8 cellular contexts compared by ENCODE assay signal in the genomic region with DNA sequence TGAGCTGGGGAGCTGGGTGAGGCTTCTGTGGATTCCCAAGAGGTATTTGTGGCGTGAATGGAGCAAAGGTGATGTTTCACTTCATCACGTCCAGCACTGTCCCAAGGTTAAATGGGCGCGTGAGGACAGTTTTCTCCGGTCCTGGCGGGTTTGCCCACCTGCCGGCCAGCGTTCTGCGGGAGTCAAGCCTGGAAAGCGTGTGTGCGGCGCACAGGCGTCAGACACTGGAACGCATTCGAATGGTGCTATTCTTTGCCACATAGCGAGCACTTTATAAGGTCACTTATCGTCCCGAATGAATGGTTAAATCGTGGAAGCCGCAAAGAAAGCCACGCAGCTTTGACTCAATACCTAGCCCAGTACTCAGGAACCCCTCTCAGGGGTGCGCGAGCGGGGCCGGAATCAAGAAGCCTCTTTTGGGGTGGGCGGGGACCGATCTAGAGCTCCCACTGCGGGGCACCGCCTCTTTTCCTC. TPM values are rescaled to one million over a fixed set of nuclear protein-coding genes. Genes with fewer than 3 reads are reported as not detected.
DNase-seq lines count a peak whose midpoint lies in the region; ATAC-seq, FAIRE-seq and TF ChIP-seq lines count a peak whose summit lies in the region.

No MANE protein-coding gene starts in this region.

- SMC1A ChIA-PET in GM12878 (lab: Charles Lee; ENCODE audit: uncharacterized antibody, unreplicated experiment) = interaction anchor here (0.9 to 2.2 kb wide), 10 partner anchors 18 to 313 kb away, joined by 3 to 8 read pairs (median 4); no protein-coding TSS in a partner anchor

- no peak overlapping the region for H3K4ac ChIP-seq in mesendoderm (ENCODE audit: low read depth, low read length)

- no peaks in the 10 kb centered on the region; the same call in 1 of the 2 replicates for H4K20me1 ChIP-seq in GM12878 (ENCODE audit: control insufficient read depth, insufficient read depth)

- H3K79me2 ChIP-seq in GM12878 (ENCODE audit: control insufficient read depth, insufficient read depth, low read length) (peaks cover 41% of the 10 kb centered on the region), mesendoderm (ENCODE audit: control insufficient read depth, insufficient read depth, low read length) (peaks cover 26% of the 10 kb centered on the region)

- H3K23ac ChIP-seq in mesendoderm (ENCODE audit: low read length) = no peak overlapping the region

- H2AK5ac ChIP-seq in mesendoderm (ENCODE audit: low read length) = no peak overlapping the region

- in situ Hi-C loops in GM12878 (cut with MboI) = no loop called here

- ATAC-seq in GM12878 (no peak; the same call in 1 of the 3 replicates), GM18517 (IDR thresholded peaks at IDR 0.05; ENCODE audit: unreplicated experiment) (no peak), left lobe of liver (no peak)

- no peak overlapping the region for H2BK15ac ChIP-seq in mesendoderm (replicated peaks; ENCODE audit: low read depth)

- H2BK5ac ChIP-seq in mesendoderm (ENCODE audit: low read length) = no peak overlapping the region

- H3K18ac ChIP-seq in mesendoderm (ENCODE audit: low read length) = no peak overlapping the region

- TF ChIP-seq POLR2A in GM12878 (IDR thresholded peaks at IDR 0.05; ENCODE audit: low read depth, low read length) = no peak

- no peaks in the 10 kb centered on the region; the same call in 2 of the 3 replicates for H3K9me3 ChIP-seq in GM12878 (replicated peaks; ENCODE audit: control insufficient read depth, insufficient read depth, low read length)
- peaks cover 3% of the 10 kb centered on the region for H3K9me3 ChIP-seq in mesodermal cell (ENCODE audit: control insufficient read depth, low read length)

- H2AFZ ChIP-seq in GM12878 (ENCODE audit: control insufficient read depth, low read depth, low read length) = peak overlapping the region; percentile 96

- H3K9ac ChIP-seq in GM12878 (ENCODE audit: control insufficient read depth, insufficient read depth, low read length) (peak overlapping the region; percentile 52), mesendoderm (ENCODE audit: low read length) (no peak overlapping the region)

- no peak overlapping the region for H4K8ac ChIP-seq in mesendoderm (ENCODE audit: low read depth, low read length)

- no peak for TF ChIP-seq RAD21 in GM12878 (IDR thresholded peaks at IDR 0.05; ENCODE audit: insufficient read depth, low read depth, low read length)

- RAD21 ChIA-PET in GM12878 (lab: Charles Lee; ENCODE audit: unreplicated experiment) = interaction anchor here (0.7 to 2.0 kb wide), 13 partner anchors 18 to 433 kb away, joined by 3 to 9 read pairs (median 4); a partner anchor contains a TSS

- DNase-seq in stimulated activated CD4-positive, alpha-beta T cell treated with anti-CD3 and anti-CD28 coated beads, Interleukin-4, amount 100 ng/mL, for 24 hours = peak; percentile 7
- no peak for DNase-seq in stimulated activated CD4-positive, alpha-beta T cell treated with anti-CD3 and anti-CD28 coated beads, Interleukin-15, amount 100 ng/mL, for 24 hours
- DNase-seq in GM12878 (ENCODE audit: low read depth, low spot score) (no peak), NCI-H2029 treated with DMSO at 0.1 percent for 48 hours (lab: John Stamatoyannopoulos, UW) (no peak), left lobe of liver (ENCODE audit: low spot score) (no peak), mesendoderm (no peak)

- H3K56ac ChIP-seq in mesendoderm (ENCODE audit: low read length) = no peak overlapping the region

- peak overlapping the region; percentile 100 for H3K4me2 ChIP-seq in GM12878 (ENCODE audit: control insufficient read depth, insufficient read depth)
- H3K4me2 ChIP-seq in mesendoderm (ENCODE audit: low read length) = no peak overlapping the region

- CTCF ChIA-PET in GM12878 (lab: Yijun Ruan, JAX) = interaction anchor here (0.5 to 6.3 kb wide), 42 partner anchors 8 to 433 kb away, joined by 3 to 102 read pairs (median 4); a partner anchor contains a TSS

- no peak overlapping the region for H2BK120ac ChIP-seq in mesendoderm (ENCODE audit: low read depth, low read length)

- TF ChIP-seq EP300 in GM12878 (IDR thresholded peaks at IDR 0.05; ENCODE audit: borderline replicate concordance in 1 of 2, control insufficient read depth in 1 of 2, low read depth in 2 of 2, low read length in 2 of 2) = no peak

- no peaks in the 10 kb centered on the region for H3K27me3 ChIP-seq in GM12878 (replicated peaks in 1 of 2; ENCODE audit: control insufficient read depth in 2 of 2, insufficient read depth in 2 of 2, low read length in 1 of 2)
- no peaks in the 10 kb centered on the region for H3K27me3 ChIP-seq in mesendoderm (ENCODE audit: insufficient read depth, low read length, poor library complexity)

- H3K79me1 ChIP-seq in mesendoderm (ENCODE audit: low read length) = peaks cover 6% of the 10 kb centered on the region

- H3K4me1 ChIP-seq in GM12878 (ENCODE audit: control insufficient read depth, insufficient read depth, low read length) (peaks cover 3% of the 10 kb centered on the region), mesodermal cell (ENCODE audit: control insufficient read depth, insufficient read depth, low read length, poor library complexity, severe bottlenecking) (peaks cover 5% of the 10 kb centered on the region), mesendoderm (ENCODE audit: control insufficient read depth, low read depth, low read length) (no peaks in the 10 kb centered on the region)

- POLR2A ChIA-PET in GM12878 (lab: Charles Lee) = interaction anchor here (0.6 to 1.3 kb wide), 3 partner anchors 25 to 319 kb away, joined by 3 to 5 read pairs (median 3); no protein-coding TSS in a partner anchor

- H3K27ac ChIP-seq in GM12878 (ENCODE audit: control insufficient read depth, insufficient read depth) (no peak overlapping the region), mesodermal cell (ENCODE audit: low read depth, low read length, severe bottlenecking) (no peak overlapping the region), mesendoderm (ENCODE audit: low read depth, low read length) (no peak overlapping the region)

- BruUV-seq in GM12878 (replicated peaks; lab: Mats Ljungman, UMichigan) = no TSS peak

- H3K4me3 ChIP-seq in GM12878 (peak overlapping the region; percentile 77), mesodermal cell (ENCODE audit: extremely low read depth, insufficient read depth, low read length, poor library complexity, severe bottlenecking) (peak overlapping the region; percentile 96), mesendoderm (ENCODE audit: low read length) (no peak overlapping the region)

- no peak overlapping the region for H4K5ac ChIP-seq in mesendoderm (ENCODE audit: low read length)

- WGBS in GM12878 (ENCODE audit: insufficient coverage, insufficient replicate concordance, low lambda C conversion rate, missing lambda C conversion rate) = 8% methylated on average over 25 of the region's 29 CpGs
- 33 to 39% methylated on average over 25 of the region's 29 CpGs for WGBS in mesodermal cell (ENCODE audit: insufficient coverage in 2 of 2), 2 experiments
- WGBS in mesendoderm (ENCODE audit: extremely low coverage, insufficient coverage, low lambda C conversion rate) = no CpG with 5 or more reads among the region's 29 CpGs

- peaks cover 0 to 6% of the 10 kb centered on the region in 2 experiments; a peak in 2 of 4 replicates for H3K36me3 ChIP-seq in GM12878 (ENCODE audit: control insufficient read depth in 2 of 2, insufficient read depth in 2 of 2, low read length in 1 of 2)
- H3K36me3 ChIP-seq in mesodermal cell (ENCODE audit: control insufficient read depth, insufficient read depth, low read length) = peaks cover 22% of the 10 kb centered on the region
- H3K36me3 ChIP-seq in mesendoderm (ENCODE audit: control insufficient read depth, insufficient read depth, low read length) = no peaks in the 10 kb centered on the region

- no peak for TF ChIP-seq CTCF in GM12878 (IDR thresholded peaks at IDR 0.05 in 2 of 3, conservative IDR thresholded peaks at IDR 0.05 in 1 of 3; ENCODE audit: control insufficient read depth in 2 of 3, extremely low read depth in 1 of 3, insufficient read depth in 1 of 3, low read depth in 3 of 3, low read length in 3 of 3)

- FAIRE-seq in GM12878 (lab: Jason Lieb, UNC) = no peak

- intact Hi-C loops in GM12878 (cut with micrococcal nuclease; ENCODE audit: unreplicated experiment) = loop anchor here (2.0 kb wide), 1 partner anchor 191 kb away; no protein-coding TSS in a partner anchor

RNA-seq across cellular contexts. Expression of a gene that starts 0.4 kb away (rescaled TPM):
- 112 and 118 TPM in 2 replicates for total RNA-seq in GM12878 (2013; cell fraction: nucleolus; rRNA removed)
- total RNA-seq in GM12878 (2014; rRNA removed) (83.1 and 84.1 TPM in 2 replicates), GM12878 (2014; rRNA removed; fragmentation: Illumina TruSeq; extraction: Trizol) (85.3 and 91.4 TPM in 2 replicates), GM12878 (2021) (112 and 118 TPM in 2 replicates), left lobe of liver (49.1 TPM)
- 39.7 TPM for polyA plus RNA-seq in GM12878 (2011; ENCODE audit: low read depth)
- polyA plus RNA-seq in GM12878 (2011; rRNA removed) (122 and 126 TPM in 2 replicates), GM12878 (2014; fragmentation: Illumina TruSeq; extraction: Trizol) (90.3 and 96.8 TPM in 2 replicates), GM12878 (2014; fragmentation: Nextera tagmentation; extraction: Ambion mirVana) (100 to 1,000 TPM; 283 to 291 TPM), GM12878 (2014; rRNA removed) (115 and 118 TPM in 2 replicates), GM12878 (2016; fragmentation: Nextera tagmentation; extraction: Ambion mirVana) (100 to 1,000 TPM; 304 to 319 TPM)
- 84.0 and 96.4 TPM in 2 replicates for polyA plus RNA-seq in GM12878 (2011; cell fraction: cytosol; rRNA removed)
- 61.0 and 62.2 TPM in 2 replicates for polyA plus RNA-seq in GM12878 (2011; cell fraction: nucleus; rRNA removed)
- polyA plus RNA-seq in GM12878 (2012) = 65.5 and 72.3 TPM in 2 replicates
- polyA minus RNA-seq in GM12878 (2011; rRNA and poly(A)+ RNA removed) = 147 and 184 TPM in 2 replicates
- 51.9 and 53.3 TPM in 2 replicates for polyA minus RNA-seq in GM12878 (2011; cell fraction: cytosol; rRNA and poly(A)+ RNA removed)
- 39.7 and 59.7 TPM in 2 replicates for polyA minus RNA-seq in GM12878 (2011; cell fraction: nucleus; rRNA and poly(A)+ RNA removed)
- polyA plus RNA-seq in mesodermal cell (2013, experiment 1 of 2) = 87.2 TPM
- 87.4 TPM for polyA plus RNA-seq in mesodermal cell (2013, experiment 2 of 2)
- polyA plus RNA-seq in mesendoderm (2013, experiment 1 of 2) = 188 TPM
- polyA plus RNA-seq in mesendoderm (2013, experiment 2 of 2) = 199 TPM

RNA-seq across cellular contexts. Expression of a gene that starts 42.9 kb away (rescaled TPM):
- 67.1 and 71.0 TPM in 2 replicates for total RNA-seq in GM12878 (2013; cell fraction: nucleolus; rRNA removed)
- total RNA-seq in GM12878 (2014; rRNA removed) (17.5 and 17.8 TPM in 2 replicates), GM12878 (2014; rRNA removed; fragmentation: Illumina TruSeq; extraction: Trizol) (11.4 and 11.9 TPM in 2 replicates), GM12878 (2021) (26.7 and 27.3 TPM in 2 replicates), left lobe of liver (0.68 TPM)
- 9.5 TPM for polyA plus RNA-seq in GM12878 (2011; ENCODE audit: low read depth)
- polyA plus RNA-seq in GM12878 (2011; rRNA removed) (28.3 and 37.5 TPM in 2 replicates), GM12878 (2014; fragmentation: Illumina TruSeq; extraction: Trizol) (10.9 and 12.9 TPM in 2 replicates), GM12878 (2014; fragmentation: Nextera tagmentation; extraction: Ambion mirVana) (1 to 10 TPM; 1.1 to 2.4 TPM), GM12878 (2014; rRNA removed) (14.2 and 14.5 TPM in 2 replicates), GM12878 (2016; fragmentation: Nextera tagmentation; extraction: Ambion mirVana) (1 to 10 TPM; 5.3 to 6.4 TPM)
- 29.2 and 33.4 TPM in 2 replicates for polyA plus RNA-seq in GM12878 (2011; cell fraction: cytosol; rRNA removed)
- polyA plus RNA-seq in GM12878 (2011; cell fraction: nucleus; rRNA removed) = 72.0 and 77.8 TPM in 2 replicates
- 15.5 and 24.1 TPM in 2 replicates for polyA plus RNA-seq in GM12878 (2012)
- 19.8 and 36.6 TPM in 2 replicates for polyA minus RNA-seq in GM12878 (2011; rRNA and poly(A)+ RNA removed)
- polyA minus RNA-seq in GM12878 (2011; cell fraction: cytosol; rRNA and poly(A)+ RNA removed) = 25.1 and 31.9 TPM in 2 replicates
- polyA minus RNA-seq in GM12878 (2011; cell fraction: nucleus; rRNA and poly(A)+ RNA removed) = 35.2 and 48.9 TPM in 2 replicates
- polyA plus RNA-seq in mesodermal cell (2013, experiment 1 of 2) = 6.6 TPM
- 4.0 TPM for polyA plus RNA-seq in mesodermal cell (2013, experiment 2 of 2)
- polyA plus RNA-seq in mesendoderm (2013, experiment 1 of 2) = 4.6 TPM
- polyA plus RNA-seq in mesendoderm (2013, experiment 2 of 2) = 4.5 TPM
